17 cellular contexts compared by ENCODE assay signal in genomic region chr19:50702870-50703829, GRCh38. TPM values are rescaled to one million over a fixed set of nuclear protein-coding genes. Genes with fewer than 3 reads are reported as not detected.
A peak's percentile ranks its signal among the peaks of the same experiment; 100 is the strongest.
DNase-seq lines count a peak whose midpoint lies in the region; ATAC-seq, FAIRE-seq and TF ChIP-seq lines count a peak whose summit lies in the region.
"Had no signal": no experiment of that assay in that cellular context is flagged by ENCODE, and none has a peak within 500 bp of the region (broad histone marks: within the 10 kb centered on the region; RNA-seq: fewer than 3 reads in every experiment).

No MANE protein-coding gene starts in this region.

- FAIRE-seq in RCC 7860 (lab: Jason Lieb, UNC), result no peak
- FAIRE-seq: H1 had no signal

- H3K27me3 ChIP-seq in BLaER1, result no peaks in the 10 kb centered on the region
- H3K27me3 ChIP-seq: colonic mucosa had no signal

- ATAC-seq in GM19463 (IDR thresholded peaks at IDR 0.05; ENCODE audit: unreplicated experiment) (no peak), esophagus mucosa (no peak)
- ATAC-seq: heart right ventricle, left cardiac atrium had no signal

- no peak for TF ChIP-seq CTCF in GM13976 (IDR thresholded peaks at IDR 0.05; ENCODE audit: borderline replicate concordance, control extremely low read depth, extremely low read depth, insufficient read depth, missing control alignments)

- H3K27ac ChIP-seq in BLaER1, result peak overlapping the region; percentile 67
- H3K27ac ChIP-seq: colonic mucosa, heart right ventricle, HL-60 had no signal

- H3K9ac ChIP-seq in BLaER1, result peak overlapping the region; percentile 55

- peaks cover 48% of the 10 kb centered on the region for H3K4me1 ChIP-seq in BLaER1
- H3K4me1 ChIP-seq: colonic mucosa, heart right ventricle had no signal

- peak overlapping the region; percentile 92 for H3K4me2 ChIP-seq in BLaER1

- H3K9me3 ChIP-seq in BLaER1, result no peaks in the 10 kb centered on the region
- H3K9me3 ChIP-seq: colonic mucosa, heart right ventricle had no signal

- H4K20me1 ChIP-seq in BLaER1, result peaks cover 98% of the 10 kb centered on the region

- H3K4me3 ChIP-seq in BLaER1, result peak overlapping the region; percentile 28; the same call in 1 of the 2 replicates
- H3K4me3 ChIP-seq: colonic mucosa, heart right ventricle had no signal

- DNase-seq in GM13976 (ENCODE audit: low spot score) (peak; percentile 35), RCC 7860 (ENCODE audit: low spot score) (peak; percentile 51), kidney glomerular epithelial cell (lab: John Stamatoyannopoulos, UW) (peak; percentile 49), NCI-H1092 (lab: John Stamatoyannopoulos, UW) (no peak)
- DNase-seq in stimulated activated CD4-positive, alpha-beta T cell treated with anti-CD3 and anti-CD28 coated beads, Interleukin-15, amount 100 ng/mL, for 24 hours, result no peak
- DNase-seq: activated gamma-delta T cell treated with Interleukin-2 at 50 U/mL for 16 hours; CD4-positive, alpha-beta memory T cell; colonic mucosa; erythroblast; heart right ventricle; left cardiac atrium had no signal

- in situ Hi-C loops in GM13976 (cut with MboI; ENCODE audit: low sequenced_read_pairs, unreplicated experiment), result no loop called here

- peaks cover 46% of the 10 kb centered on the region for H3K36me3 ChIP-seq in BLaER1
- H3K36me3 ChIP-seq: colonic mucosa, heart right ventricle had no signal

RNA-seq across cellular contexts. Expression of gene SHANK1, which starts 16.5 kb away (rescaled TPM):
- 0.04 TPM for total RNA-seq in esophagus mucosa
- total RNA-seq: CD4-positive, alpha-beta memory T cell had no signal

RNA-seq across cellular contexts. Expression of gene CLEC11A, which starts 20.0 kb away (rescaled TPM):
- total RNA-seq in esophagus mucosa, result 2.7 TPM

RNA-seq across cellular contexts. Expression of gene C19orf81, which starts 53.9 kb away (rescaled TPM):
- not detected for total RNA-seq in esophagus mucosa
- total RNA-seq: aorta; CD4-positive, alpha-beta memory T cell; colonic mucosa had no signal

Comparison
In these comparisons a context has a peak if more than half of its experiments do, and no peak if none do; other contexts are left out.
1. DNase-seq: peak in GM13976 (single experiment), RCC 7860 (single experiment) and kidney glomerular epithelial cell (single experiment); none in stimulated activated CD4-positive, alpha-beta T cell treated with anti-CD3 and anti-CD28 coated beads, Interleukin-15, amount 100 ng/mL, for 24 hours (single experiment) and NCI-H1092 (single experiment).